Comparison of ENCODE assay signal across 13 cellular contexts in genomic region chr17:55426851-55427586, GRCh38. TPM values are rescaled to one million over a fixed set of nuclear protein-coding genes. Genes with fewer than 3 reads are reported as not detected.
DNase-seq lines count a peak whose midpoint lies in the region; ATAC-seq and TF ChIP-seq lines count a peak whose summit lies in the region.
"Had no signal": no experiment of that assay in that cellular context is flagged by ENCODE, and none has a peak within 500 bp of the region (broad histone marks: within the 10 kb centered on the region; RNA-seq: fewer than 3 reads in every experiment).

No MANE protein-coding gene starts in this region.

- no peak overlapping the region for H3K4me3 Mint-ChIP-seq in stimulated activated memory B cell treated with anti-CD40 and anti-IgM and Interleukin-4, amounts not matched to agents 10 μg/mL and 1 μg/mL and 100 μg/mL, for 72 hours

- 52 to 72% methylated on average over 2 of the region's 2 CpGs for WGBS in gastroesophageal sphincter (ENCODE audit: low coverage in 1 of 2), 2 donors
- 47% methylated on average over 2 of the region's 2 CpGs for WGBS in right cardiac atrium

- peak overlapping the region in 1 of 4 donors; percentile 49 for H3K27ac ChIP-seq in gastroesophageal sphincter
- H3K27ac ChIP-seq in right cardiac atrium (ENCODE audit: low read length), result no peak overlapping the region
- H3K27ac ChIP-seq in SJCRH30, result no peak overlapping the region
- H3K27ac ChIP-seq: thoracic aorta had no signal

- ATAC-seq in GM18502 (IDR thresholded peaks at IDR 0.05; ENCODE audit: poor library complexity, unreplicated experiment) (peak; percentile 61), GM21576 (IDR thresholded peaks at IDR 0.05; ENCODE audit: unreplicated experiment) (peak; percentile 51), HG03575 (IDR thresholded peaks at IDR 0.05; ENCODE audit: extremely low read depth, insufficient number of reproducible peaks, low FRiP score, unreplicated experiment) (peak; percentile 36), gastroesophageal sphincter (peak; percentile 51), right cardiac atrium (no peak)
- no peak for ATAC-seq in stimulated activated memory B cell treated with anti-CD40 and anti-IgM and Interleukin-4, amounts not matched to agents 10 μg/mL and 1 μg/mL and 100 μg/mL, for 72 hours

- no peak for TF ChIP-seq CTCF in gastroesophageal sphincter (IDR thresholded peaks at IDR 0.05)

- H3K9me3 ChIP-seq in gastroesophageal sphincter (no peaks in the 10 kb centered on the region), right cardiac atrium (ENCODE audit: control insufficient read depth, low read length) (no peaks in the 10 kb centered on the region), SJCRH30 (replicated peaks) (no peaks in the 10 kb centered on the region)
- H3K9me3 ChIP-seq: thoracic aorta had no signal

- DNase-seq in right cardiac atrium (no peak), NK-92 (lab: John Stamatoyannopoulos, UW; ENCODE audit: unreplicated experiment) (no peak), SJCRH30 (no peak)
- DNase-seq: activated T-cell treated with anti-CD3 and anti-CD28 coated beads, Interleukin-2, amount 50 U/mL, for 1 hour; DND-41; NCI-H187; T-helper 1 cell had no signal

- H3K4me1 Mint-ChIP-seq in stimulated activated memory B cell treated with anti-CD40 and anti-IgM and Interleukin-4, amounts not matched to agents 10 μg/mL and 1 μg/mL and 100 μg/mL, for 72 hours, result peaks cover 55% of the 10 kb centered on the region

- H3K27me3 ChIP-seq in gastroesophageal sphincter (no peaks in the 10 kb centered on the region), right cardiac atrium (ENCODE audit: control insufficient read depth, insufficient read depth) (no peaks in the 10 kb centered on the region), SJCRH30 (no peaks in the 10 kb centered on the region)

- peaks cover 0 to 17% (median 3%) of the 10 kb centered on the region in 3 donors for H3K4me1 ChIP-seq in gastroesophageal sphincter
- no peaks in the 10 kb centered on the region for H3K4me1 ChIP-seq in right cardiac atrium (ENCODE audit: control insufficient read depth, insufficient read depth, low read length)
- no peaks in the 10 kb centered on the region for H3K4me1 ChIP-seq in SJCRH30

- no peaks in the 10 kb centered on the region for H3K9me3 Mint-ChIP-seq in stimulated activated memory B cell treated with anti-CD40 and anti-IgM and Interleukin-4, amounts not matched to agents 10 μg/mL and 1 μg/mL and 100 μg/mL, for 72 hours

- TF ChIP-seq EP300 in gastroesophageal sphincter (IDR thresholded peaks at IDR 0.05), result no peak

- no peak for TF ChIP-seq POLR2A in gastroesophageal sphincter (IDR thresholded peaks at IDR 0.05)

- H3K36me3 ChIP-seq in gastroesophageal sphincter (no peaks in the 10 kb centered on the region), SJCRH30 (no peaks in the 10 kb centered on the region)
- H3K36me3 ChIP-seq: thoracic aorta had no signal

- H3K4me3 ChIP-seq in gastroesophageal sphincter, result no peak overlapping the region
- H3K4me3 ChIP-seq in right cardiac atrium (ENCODE audit: low read length), result no peak overlapping the region
- no peak overlapping the region for H3K4me3 ChIP-seq in SJCRH30
- H3K4me3 ChIP-seq: thoracic aorta had no signal

- H3K27ac Mint-ChIP-seq in stimulated activated memory B cell treated with anti-CD40 and anti-IgM and Interleukin-4, amounts not matched to agents 10 μg/mL and 1 μg/mL and 100 μg/mL, for 72 hours, result no peak overlapping the region

- H3K36me3 Mint-ChIP-seq in stimulated activated memory B cell treated with anti-CD40 and anti-IgM and Interleukin-4, amounts not matched to agents 10 μg/mL and 1 μg/mL and 100 μg/mL, for 72 hours, result no peaks in the 10 kb centered on the region

- intact Hi-C loops in right cardiac atrium (cut with DNase I), result no loop called here

- H3K27me3 Mint-ChIP-seq in stimulated activated memory B cell treated with anti-CD40 and anti-IgM and Interleukin-4, amounts not matched to agents 10 μg/mL and 1 μg/mL and 100 μg/mL, for 72 hours, result no peaks in the 10 kb centered on the region

RNA-seq across cellular contexts. Expression of gene MMD, which starts 5.4 kb away (rescaled TPM):
- total RNA-seq in gastroesophageal sphincter (10 to 100 TPM; 18.0 to 37.9 (median 29.1) TPM), right cardiac atrium (10 to 100 TPM; 10.3 to 19.0 (median 11.5) TPM)
- 10.5 TPM for polyA plus RNA-seq in right cardiac atrium
- total RNA-seq in SJCRH30 (2014; rRNA removed; shearing (Covaris generic)), result 39.5 and 43.0 TPM in 2 replicates

Comparison
In these comparisons a context has a peak if more than half of its experiments do, and no peak if none do; other contexts are left out.
1. ATAC-seq: peak in GM18502 (single experiment), GM21576 (single experiment), HG03575 (single experiment) and gastroesophageal sphincter (single experiment); none in stimulated activated memory B cell treated with anti-CD40 and anti-IgM and Interleukin-4, amounts not matched to agents 10 μg/mL and 1 μg/mL and 100 μg/mL, for 72 hours (single experiment) and right cardiac atrium (0 of 2).